In genomic region chr5:87195104-87195581, GRCh38 we compare ENCODE assay signal across 10 cellular contexts.
DNase-seq lines count a peak whose midpoint lies in the region; ATAC-seq and TF ChIP-seq lines count a peak whose summit lies in the region.
"Had no signal": no experiment of that assay in that cellular context is flagged by ENCODE, and none has a peak within 500 bp of the region (broad histone marks: within the 10 kb centered on the region; RNA-seq: fewer than 3 reads in every experiment).

No MANE protein-coding gene starts in this region.

- no peaks in the 10 kb centered on the region for H3K27me3 Mint-ChIP-seq in activated naive CD4-positive, alpha-beta T cell treated with anti-CD3 and anti-CD28 coated beads for 36 hours (ENCODE audit: low read depth)

- ATAC-seq in HG03460 (IDR thresholded peaks at IDR 0.05; ENCODE audit: unreplicated experiment), result peak; percentile 43
- ATAC-seq in thoracic aorta (ENCODE audit: insufficient number of reproducible peaks, low FRiP score, low read depth), result peak; percentile 74

- H3K36me3 Mint-ChIP-seq in activated naive CD4-positive, alpha-beta T cell treated with anti-CD3 and anti-CD28 coated beads for 36 hours (ENCODE audit: low read depth), result no peaks in the 10 kb centered on the region

- no peaks in the 10 kb centered on the region for H3K27me3 ChIP-seq in thoracic aorta (replicated peaks; ENCODE audit: insufficient read depth)

- intact Hi-C loops in activated naive CD4-positive, alpha-beta T cell treated with anti-CD3 and anti-CD28 coated beads for 36 hours (cut with micrococcal nuclease), result loop anchor here (1.0 to 2.0 kb wide), 2 partner anchors 72 to 74 kb away; partner anchors contain the start of gene RASA1

- H3K9me3 ChIP-seq in thoracic aorta, result no peaks in the 10 kb centered on the region

- CTCF ChIA-PET in activated naive CD4-positive, alpha-beta T cell treated with anti-CD3 and anti-CD28 coated beads for 36 hours (lab: Charles Lee), result interaction anchor here (0.7 kb wide), 2 partner anchors 85 to 205 kb away, joined by 3 read pairs; no protein-coding TSS in a partner anchor

- H3K4me1 Mint-ChIP-seq in activated naive CD4-positive, alpha-beta T cell treated with anti-CD3 and anti-CD28 coated beads for 36 hours (ENCODE audit: low read depth), result peaks cover 14% of the 10 kb centered on the region

- DNase-seq in activated naive CD4-positive, alpha-beta T cell treated with anti-CD3 and anti-CD28 coated beads for 36 hours, result peak; percentile 55
- DNase-seq in activated naive CD4-positive, alpha-beta T cell (lab: John Stamatoyannopoulos, UW), result no peak
- DNase-seq in choroid plexus epithelial cell (ENCODE audit: low read depth) (peak; percentile 82), thoracic aorta (ENCODE audit: low spot score) (no peak), OCI-M1 (lab: John Stamatoyannopoulos, UW) (no peak), NCI-H1105 (lab: John Stamatoyannopoulos, UW) (no peak), DMS153 (lab: John Stamatoyannopoulos, UW) (no peak)
- DNase-seq: NCI-H446 treated with DMSO at 0.1 percent for 48 hours had no signal

- H3K4me3 ChIP-seq in choroid plexus epithelial cell (ENCODE audit: low read depth, low read length) (no peak overlapping the region), thoracic aorta (peak overlapping the region; percentile 3)
- H3K4me3 ChIP-seq: skin epidermis had no signal

- H3K27ac Mint-ChIP-seq in activated naive CD4-positive, alpha-beta T cell treated with anti-CD3 and anti-CD28 coated beads for 36 hours, result no peak overlapping the region

- H3K4me1 ChIP-seq in thoracic aorta (ENCODE audit: control insufficient read depth in 1 of 2, low read depth in 2 of 2), result peaks cover 9 to 16% of the 10 kb centered on the region in 2 donors

- no peaks in the 10 kb centered on the region for H3K36me3 ChIP-seq in thoracic aorta

- H3K4me3 Mint-ChIP-seq in activated naive CD4-positive, alpha-beta T cell treated with anti-CD3 and anti-CD28 coated beads for 36 hours, result no peak overlapping the region

- H3K27ac ChIP-seq in thoracic aorta, result peak overlapping the region; percentile 71 to 73

- TF ChIP-seq CTCF in choroid plexus epithelial cell (conservative IDR thresholded peaks at IDR 0.05; ENCODE audit: low read depth, low read length) (no peak), thoracic aorta (IDR thresholded peaks at IDR 0.05) (no peak)

- H3K9me3 Mint-ChIP-seq in activated naive CD4-positive, alpha-beta T cell treated with anti-CD3 and anti-CD28 coated beads for 36 hours, result peaks cover 3% of the 10 kb centered on the region

Comparison
In these comparisons a context has a peak if more than half of its experiments do, and no peak if none do; other contexts are left out.
1. DNase-seq: peak in activated naive CD4-positive, alpha-beta T cell treated with anti-CD3 and anti-CD28 coated beads for 36 hours (single experiment) and choroid plexus epithelial cell (single experiment); none in activated naive CD4-positive, alpha-beta T cell (0 of 4), thoracic aorta (single experiment), OCI-M1 (single experiment), NCI-H1105 (single experiment) and DMS153 (single experiment).